Comparison of ENCODE assay signal across 9 cellular contexts in genomic region chr18:13376298-13376840, GRCh38.
A peak's percentile ranks its signal among the peaks of the same experiment; 100 is the strongest.
DNase-seq lines count a peak whose midpoint lies in the region; ATAC-seq and TF ChIP-seq lines count a peak whose summit lies in the region.
"Had no signal": no experiment of that assay in that cellular context is flagged by ENCODE, and none has a peak within 500 bp of the region (broad histone marks: within the 10 kb centered on the region; RNA-seq: fewer than 3 reads in every experiment).

No MANE protein-coding gene starts in this region.

- H3K9ac ChIP-seq in mesendoderm (ENCODE audit: low read length) (no peak overlapping the region), mesenchymal stem cell (ENCODE audit: low read length) (no peak overlapping the region)

- no peaks in the 10 kb centered on the region for H3K9me3 ChIP-seq in CD4-positive, alpha-beta T cell (ENCODE audit: control insufficient read depth, low read length)
- no peaks in the 10 kb centered on the region for H3K9me3 ChIP-seq in mesenchymal stem cell (ENCODE audit: control insufficient read depth, low read length)

- POLR2A ChIA-PET in CD4-positive, alpha-beta T cell (lab: Charles Lee) = interaction anchor here (1.0 to 2.5 kb wide), 7 partner anchors 12 to 428 kb away, joined by 3 to 10 read pairs (median 4); no protein-coding TSS in a partner anchor

- H3K27me3 Mint-ChIP-seq in CD4-positive, alpha-beta T cell = no peaks in the 10 kb centered on the region
- H3K27me3 Mint-ChIP-seq in activated CD4-positive, alpha-beta T cell treated with anti-CD3 and anti-CD28 coated beads, Interleukin-2, amount 10 ng/mL, durations not matched to agents 24 days and 14 days = no peaks in the 10 kb centered on the region
- H3K27me3 Mint-ChIP-seq in activated naive CD8-positive, alpha-beta T cell treated with anti-CD3 and anti-CD28 coated beads, Interleukin-2, amount 50 U/mL, for 24 hours = no peaks in the 10 kb centered on the region

- H2BK15ac ChIP-seq in mesendoderm (replicated peaks; ENCODE audit: low read depth) (no peak overlapping the region), mesenchymal stem cell (ENCODE audit: low read depth, poor library complexity, severe bottlenecking) (no peak overlapping the region)

- no peak overlapping the region for H3K4me2 ChIP-seq in mesendoderm (ENCODE audit: low read length)
- H3K4me2 ChIP-seq in mesenchymal stem cell (ENCODE audit: low read length, poor library complexity, severe bottlenecking) = no peak overlapping the region
- H3K4me2 ChIP-seq: PC-9 had no signal

- ATAC-seq in CD4-positive, alpha-beta T cell (ENCODE audit: poor library complexity) = peak; percentile 24
- peak; percentile 13 for ATAC-seq in activated naive CD8-positive, alpha-beta T cell treated with anti-CD3 and anti-CD28 coated beads, Interleukin-2, amount 50 U/mL, for 24 hours
- ATAC-seq in HG03280 (IDR thresholded peaks at IDR 0.05; ENCODE audit: unreplicated experiment) = no peak

- H3K27ac ChIP-seq in CD4-positive, alpha-beta T cell (ENCODE audit: low read depth, low read length) = peak overlapping the region; percentile 89
- H3K27ac ChIP-seq in skin epidermis (peak overlapping the region in 19 of 21 experiments; percentile 14 to 89 (median 75)), mesendoderm (ENCODE audit: low read depth, low read length) (no peak overlapping the region), mesenchymal stem cell (ENCODE audit: low read length, poor library complexity, severe bottlenecking) (no peak overlapping the region)
- H3K27ac ChIP-seq: PC-9 had no signal

- no peak overlapping the region for H2BK5ac ChIP-seq in mesendoderm (ENCODE audit: low read length)
- H2BK5ac ChIP-seq in mesenchymal stem cell (ENCODE audit: low read depth, low read length, poor library complexity, severe bottlenecking) = no peak overlapping the region

- WGBS in mesendoderm (ENCODE audit: extremely low coverage, insufficient coverage, low lambda C conversion rate) = no CpG with 5 or more reads among the region's 23 CpGs
- 93% methylated on average over 23 of the region's 23 CpGs for whole genome bisulfite sequencing in mesenchymal stem cell

- intact Hi-C loops in CD4-positive, alpha-beta T cell (cut with DNase I, micrococcal nuclease) = loop anchor here (1.0 to 10.0 kb wide), 6 partner anchors 94 to 748 kb away; no protein-coding TSS in a partner anchor
- intact Hi-C loops in activated CD4-positive, alpha-beta T cell treated with anti-CD3 and anti-CD28 coated beads, Interleukin-2, amount 10 ng/mL, durations not matched to agents 24 days and 14 days (cut with micrococcal nuclease) = loop anchor here (1.0 to 5.0 kb wide), 5 partner anchors 88 to 386 kb away; partner anchors contain the start of gene CEP192

- H3K27me3 ChIP-seq in CD4-positive, alpha-beta T cell (ENCODE audit: control insufficient read depth, insufficient read depth, low read length) = no peaks in the 10 kb centered on the region
- H3K27me3 ChIP-seq in mesendoderm (ENCODE audit: insufficient read depth, low read length, poor library complexity) (no peaks in the 10 kb centered on the region), mesenchymal stem cell (ENCODE audit: control insufficient read depth in 1 of 2, insufficient read depth in 1 of 2, low read length in 2 of 2) (no peaks in the 10 kb centered on the region)

- H2BK120ac ChIP-seq in mesendoderm (ENCODE audit: low read depth, low read length) = no peak overlapping the region
- no peak overlapping the region for H2BK120ac ChIP-seq in mesenchymal stem cell (ENCODE audit: low read depth, low read length)

- CTCF ChIA-PET in CD4-positive, alpha-beta T cell (lab: Charles Lee) = interaction anchor here (1.2 to 1.3 kb wide), 3 partner anchors 110 to 160 kb away, joined by 3 to 4 read pairs (median 3); no protein-coding TSS in a partner anchor

- H4K8ac ChIP-seq in mesendoderm (ENCODE audit: low read depth, low read length) (no peak overlapping the region), mesenchymal stem cell (ENCODE audit: low read length) (no peak overlapping the region)

- H3K56ac ChIP-seq in mesendoderm (ENCODE audit: low read length) = no peak overlapping the region

- H3K4me3 Mint-ChIP-seq in CD4-positive, alpha-beta T cell = peak overlapping the region; percentile 73
- H3K4me3 Mint-ChIP-seq in activated CD4-positive, alpha-beta T cell treated with anti-CD3 and anti-CD28 coated beads, Interleukin-2, amount 10 ng/mL, durations not matched to agents 24 days and 14 days = peak overlapping the region; percentile 74
- peak overlapping the region; percentile 60 for H3K4me3 Mint-ChIP-seq in activated naive CD8-positive, alpha-beta T cell treated with anti-CD3 and anti-CD28 coated beads, Interleukin-2, amount 50 U/mL, for 24 hours

- H3K79me1 ChIP-seq in mesendoderm (ENCODE audit: low read length) (no peaks in the 10 kb centered on the region), mesenchymal stem cell (replicated peaks; ENCODE audit: low read length, poor library complexity, severe bottlenecking) (no peaks in the 10 kb centered on the region)

- H2AK5ac ChIP-seq in mesendoderm (ENCODE audit: low read length) = no peak overlapping the region
- no peak overlapping the region for H2AK5ac ChIP-seq in mesenchymal stem cell (ENCODE audit: low read length, severe bottlenecking)

- TF ChIP-seq CTCF in CD4-positive, alpha-beta T cell (IDR thresholded peaks at IDR 0.05) = no peak

- no peak overlapping the region for H2AFZ ChIP-seq in mesenchymal stem cell (ENCODE audit: low read depth, low read length)
- H2AFZ ChIP-seq: PC-9 had no signal

- H3K4me1 ChIP-seq in mesendoderm (ENCODE audit: control insufficient read depth, low read depth, low read length) (no peaks in the 10 kb centered on the region), mesenchymal stem cell (ENCODE audit: control insufficient read depth, insufficient read depth, low read depth, low read length) (peaks cover 8% of the 10 kb centered on the region)

- no peak overlapping the region for H3K4me3 ChIP-seq in skin epidermis
- H3K4me3 ChIP-seq in mesendoderm (ENCODE audit: low read length) = no peak overlapping the region
- no peak overlapping the region for H3K4me3 ChIP-seq in mesenchymal stem cell (ENCODE audit: insufficient read depth in 1 of 2, low read depth in 1 of 2, low read length in 2 of 2)
- H3K4me3 ChIP-seq: PC-9 had no signal

- no peaks in the 10 kb centered on the region for H3K79me2 ChIP-seq in mesendoderm (ENCODE audit: control insufficient read depth, insufficient read depth, low read length)

- H3K9me3 Mint-ChIP-seq in CD4-positive, alpha-beta T cell = no peaks in the 10 kb centered on the region
- no peaks in the 10 kb centered on the region for H3K9me3 Mint-ChIP-seq in activated CD4-positive, alpha-beta T cell treated with anti-CD3 and anti-CD28 coated beads, Interleukin-2, amount 10 ng/mL, durations not matched to agents 24 days and 14 days
- no peaks in the 10 kb centered on the region for H3K9me3 Mint-ChIP-seq in activated naive CD8-positive, alpha-beta T cell treated with anti-CD3 and anti-CD28 coated beads, Interleukin-2, amount 50 U/mL, for 24 hours

- DNase-seq in CD4-positive, alpha-beta T cell = peak; percentile 36 to 66 (median 42)
- peak; percentile 82 for DNase-seq in activated CD4-positive, alpha-beta T cell treated with anti-CD3 and anti-CD28 coated beads, Interleukin-2, amount 10 ng/mL, durations not matched to agents 24 days and 14 days
- peak; percentile 48 for DNase-seq in activated naive CD8-positive, alpha-beta T cell treated with anti-CD3 and anti-CD28 coated beads, Interleukin-2, amount 50 U/mL, for 24 hours
- DNase-seq in DMS153 (lab: John Stamatoyannopoulos, UW) = no peak
- DNase-seq in mesendoderm = no peak
- DNase-seq in mesenchymal stem cell = no peak
- DNase-seq: PC-9 had no signal

- H3K23ac ChIP-seq in mesendoderm (ENCODE audit: low read length) = no peak overlapping the region
- H3K23ac ChIP-seq in mesenchymal stem cell (ENCODE audit: low read length in 2 of 2) = no peak overlapping the region

- H4K91ac ChIP-seq in mesenchymal stem cell (ENCODE audit: low read length) = no peak overlapping the region

- H3K36me3 ChIP-seq in mesendoderm (ENCODE audit: control insufficient read depth, insufficient read depth, low read length) (no peaks in the 10 kb centered on the region), mesenchymal stem cell (ENCODE audit: control insufficient read depth in 1 of 2, insufficient read depth in 2 of 2, low read depth in 1 of 2, low read length in 2 of 2) (no peaks in the 10 kb centered on the region)

- H2BK12ac ChIP-seq in mesenchymal stem cell (ENCODE audit: low read length in 2 of 2) = no peak overlapping the region

- H3K4me1 Mint-ChIP-seq in CD4-positive, alpha-beta T cell (ENCODE audit: low read depth) = peaks cover 82% of the 10 kb centered on the region
- peaks cover 70% of the 10 kb centered on the region for H3K4me1 Mint-ChIP-seq in activated CD4-positive, alpha-beta T cell treated with anti-CD3 and anti-CD28 coated beads, Interleukin-2, amount 10 ng/mL, durations not matched to agents 24 days and 14 days
- H3K4me1 Mint-ChIP-seq in activated naive CD8-positive, alpha-beta T cell treated with anti-CD3 and anti-CD28 coated beads, Interleukin-2, amount 50 U/mL, for 24 hours = peaks cover 91% of the 10 kb centered on the region

- H3K4ac ChIP-seq in mesendoderm (ENCODE audit: low read depth, low read length) = no peak overlapping the region
- no peak overlapping the region for H3K4ac ChIP-seq in mesenchymal stem cell (ENCODE audit: low read depth in 1 of 2, low read length in 2 of 2)

- H4K5ac ChIP-seq in mesendoderm (ENCODE audit: low read length) = no peak overlapping the region

- H3K36me3 Mint-ChIP-seq in CD4-positive, alpha-beta T cell (ENCODE audit: low read depth) = no peaks in the 10 kb centered on the region
- peaks cover 2% of the 10 kb centered on the region for H3K36me3 Mint-ChIP-seq in activated CD4-positive, alpha-beta T cell treated with anti-CD3 and anti-CD28 coated beads, Interleukin-2, amount 10 ng/mL, durations not matched to agents 24 days and 14 days (ENCODE audit: low read depth)
- no peaks in the 10 kb centered on the region for H3K36me3 Mint-ChIP-seq in activated naive CD8-positive, alpha-beta T cell treated with anti-CD3 and anti-CD28 coated beads, Interleukin-2, amount 50 U/mL, for 24 hours (ENCODE audit: low read depth)

- no peak overlapping the region for H3K18ac ChIP-seq in mesendoderm (ENCODE audit: low read length)
- no peak overlapping the region for H3K18ac ChIP-seq in mesenchymal stem cell (ENCODE audit: low read depth in 1 of 2, low read length in 2 of 2)

- H3K14ac ChIP-seq in mesenchymal stem cell (ENCODE audit: low read length in 2 of 2) = no peak overlapping the region

- peak overlapping the region; percentile 90 for H3K27ac Mint-ChIP-seq in CD4-positive, alpha-beta T cell
- peak overlapping the region; percentile 93 for H3K27ac Mint-ChIP-seq in activated CD4-positive, alpha-beta T cell treated with anti-CD3 and anti-CD28 coated beads, Interleukin-2, amount 10 ng/mL, durations not matched to agents 24 days and 14 days
- H3K27ac Mint-ChIP-seq in activated naive CD8-positive, alpha-beta T cell treated with anti-CD3 and anti-CD28 coated beads, Interleukin-2, amount 50 U/mL, for 24 hours = peak overlapping the region; percentile 87

Comparison
In these comparisons a context has a peak if more than half of its experiments do, and no peak if none do; other contexts are left out.
1. DNase-seq: peak in CD4-positive, alpha-beta T cell (10 of 10), activated CD4-positive, alpha-beta T cell treated with anti-CD3 and anti-CD28 coated beads, Interleukin-2, amount 10 ng/mL, durations not matched to agents 24 days and 14 days (single experiment) and activated naive CD8-positive, alpha-beta T cell treated with anti-CD3 and anti-CD28 coated beads, Interleukin-2, amount 50 U/mL, for 24 hours (single experiment); none in DMS153 (single experiment), mesendoderm (single experiment) and mesenchymal stem cell (single experiment).
2. H3K27ac ChIP-seq: peak in CD4-positive, alpha-beta T cell (single experiment) and skin epidermis (19 of 21); none in mesendoderm (single experiment) and mesenchymal stem cell (single experiment).
3. Peak in every context shown above with its lines, with median percentiles within 50 percentile points of each other: H3K27ac Mint-ChIP-seq and H3K4me3 Mint-ChIP-seq.